ENCODE assay signal across 19 cellular contexts in genomic region chr2:49306925-49307324, GRCh38.
DNase-seq lines count a peak whose midpoint lies in the region; ATAC-seq and TF ChIP-seq lines count a peak whose summit lies in the region.
"Had no signal": no experiment of that assay in that cellular context is flagged by ENCODE, and none has a peak within 500 bp of the region (broad histone marks: within the 10 kb centered on the region; RNA-seq: fewer than 3 reads in every experiment).

No MANE protein-coding gene starts in this region.

- H3K4me3 ChIP-seq in fibroblast of mammary gland (ENCODE audit: control insufficient read depth, low read depth, low read length) = no peak overlapping the region
- peak overlapping the region in 1 of 2 donors; percentile 14 for H3K4me3 ChIP-seq in prostate gland
- H3K4me3 ChIP-seq: GM12878, suprapubic skin had no signal

- peak overlapping the region; percentile 82 to 85 for H3K27ac ChIP-seq in prostate gland
- H3K27ac ChIP-seq: suprapubic skin had no signal

- TF ChIP-seq CTCF in fibroblast of mammary gland (conservative IDR thresholded peaks at IDR 0.05; ENCODE audit: control insufficient read depth, insufficient read depth, low read depth, low read length) (no peak), prostate gland (IDR thresholded peaks at IDR 0.05) (no peak)

- peak; percentile 99 for DNase-seq in DMS53 treated with DMSO at 0.1 percent for 48 hours (lab: John Stamatoyannopoulos, UW; ENCODE audit: unreplicated experiment)
- peak; percentile 57 for DNase-seq in NCI-H510A treated with DMSO at 0.1 percent for 48 hours (lab: John Stamatoyannopoulos, UW)
- peak; percentile 25 for DNase-seq in fibroblast of mammary gland (ENCODE audit: low read depth)
- DNase-seq in prostate gland (ENCODE audit: low spot score) = peak; percentile 66
- DNase-seq in SKM-1 treated with dmso at 0.1 percent for 144 hours (lab: John Stamatoyannopoulos, UW; ENCODE audit: unreplicated experiment) = no peak
- no peak for DNase-seq in activated CD4-positive, alpha-beta T cell treated with anti-CD3 and anti-CD28 coated beads for 1 hour
- no peak for DNase-seq in HUDEP-2 (lab: John Stamatoyannopoulos, UW; ENCODE audit: unreplicated experiment in 76 of 76)
- DNase-seq: activated CD4-positive, alpha-beta memory T cell treated with anti-CD3 and anti-CD28 coated beads for 36 hours; activated T-cell treated with anti-CD3 and anti-CD28 coated beads, Interleukin-2, amount 50 U/mL, for 4 hours; GDM1; left cardiac atrium; NCI-H1694 treated with DMSO at 0.1 percent for 48 hours; NCI-H524 treated with DMSO at 0.1 percent for 48 hours had no signal

- no peak for TF ChIP-seq POLR2A in prostate gland (IDR thresholded peaks at IDR 0.05)

- no peak for ATAC-seq in HG02973 (IDR thresholded peaks at IDR 0.05; ENCODE audit: unreplicated experiment)
- ATAC-seq: activated naive CD4-positive, alpha-beta T cell treated with anti-CD3 and anti-CD28 coated beads, Interleukin-2, amount 50 U/mL, for 72 hours; activated T-cell treated with anti-CD3 and anti-CD28 coated beads, Interleukin-2, amount 50 U/mL, for 4 hours; GM12878; left cardiac atrium; Panc1 had no signal

- whole genome bisulfite sequencing in prostate gland = 28% methylated on average over 3 of the region's 3 CpGs

- no peaks in the 10 kb centered on the region for H3K36me3 ChIP-seq in prostate gland
- H3K36me3 ChIP-seq: suprapubic skin had no signal

- no peaks in the 10 kb centered on the region for H3K4me1 ChIP-seq in prostate gland (replicated peaks)
- H3K4me1 ChIP-seq: suprapubic skin had no signal

- no peaks in the 10 kb centered on the region for H3K27me3 ChIP-seq in prostate gland (replicated peaks; ENCODE audit: insufficient read depth)
- H3K27me3 ChIP-seq: suprapubic skin had no signal

- H3K9me3 ChIP-seq in prostate gland = no peaks in the 10 kb centered on the region
- H3K9me3 ChIP-seq: Caco-2, suprapubic skin had no signal

- intact Hi-C loops in prostate gland (cut with DNase I) = no loop called here

Comparison
In these comparisons a context has a peak if more than half of its experiments do, and no peak if none do; other contexts are left out.
1. DNase-seq: peak in DMS53 treated with DMSO at 0.1 percent for 48 hours (single experiment), NCI-H510A treated with DMSO at 0.1 percent for 48 hours (single experiment), fibroblast of mammary gland (single experiment) and prostate gland (single experiment); none in SKM-1 treated with dmso at 0.1 percent for 144 hours (single experiment), activated CD4-positive, alpha-beta T cell treated with anti-CD3 and anti-CD28 coated beads for 1 hour (single experiment) and HUDEP-2 (0 of 76).